In the genomic region with DNA sequence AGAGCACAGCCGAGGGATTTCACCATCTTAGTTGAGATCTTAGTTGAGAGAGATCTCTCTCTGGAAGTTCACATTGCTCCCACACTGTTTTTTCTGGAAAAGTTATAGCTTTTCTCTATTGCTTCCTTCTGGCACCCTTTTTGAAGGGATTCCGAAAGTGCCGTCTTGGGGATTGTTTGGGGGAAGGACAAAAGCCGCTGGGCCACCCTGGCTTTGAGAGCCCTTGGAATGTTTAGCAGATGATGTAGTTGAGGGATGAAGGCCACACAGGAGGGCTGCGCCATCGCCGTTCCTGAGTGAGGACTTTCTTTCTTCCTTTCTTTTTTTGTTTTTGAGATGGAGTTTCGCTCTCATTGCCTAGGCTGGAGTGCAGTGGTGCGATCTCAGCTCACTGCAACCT, we compare ENCODE assay signal across 10 cellular contexts. TPM values are rescaled to one million over a fixed set of nuclear protein-coding genes. Genes with fewer than 3 reads are reported as not detected.
DNase-seq lines count a peak whose midpoint lies in the region; ATAC-seq, FAIRE-seq and TF ChIP-seq lines count a peak whose summit lies in the region.
"Had no signal": no experiment of that assay in that cellular context is flagged by ENCODE, and none has a peak within 500 bp of the region (broad histone marks: within the 10 kb centered on the region; RNA-seq: fewer than 3 reads in every experiment).

No MANE protein-coding gene starts in this region.

- H3K36me3 Mint-ChIP-seq in CD4-positive, alpha-beta memory T cell = peaks cover 22 to 24% of the 10 kb centered on the region in 2 donors
- H3K36me3 Mint-ChIP-seq in activated CD4-positive, alpha-beta memory T cell treated with anti-CD3 and anti-CD28 coated beads, Interleukin-2, amount 10 ng/mL, durations not matched to agents 7 days and 5 days (ENCODE audit: low read depth) = peaks cover 74% of the 10 kb centered on the region

- peak overlapping the region; percentile 55 for H3K27ac ChIP-seq in CD4-positive, alpha-beta memory T cell (ENCODE audit: low read depth, low read length)
- H3K27ac ChIP-seq in right cardiac atrium (ENCODE audit: low read length) (peak overlapping the region; percentile 20), skin epidermis (peak overlapping the region in 20 of 21 experiments; percentile 12 to 84 (median 74))
- H3K27ac ChIP-seq: ovary had no signal

- CTCF ChIA-PET in CD4-positive, alpha-beta memory T cell (lab: Charles Lee; ENCODE audit: partially characterized antibody) = interaction anchor here (0.8 to 8.4 kb wide), 7 partner anchors 15 to 51 kb away, joined by 3 to 67 read pairs (median 4); a partner anchor contains a TSS
- CTCF ChIA-PET in activated CD4-positive, alpha-beta memory T cell treated with anti-CD3 and anti-CD28 coated beads, Interleukin-2, amount 10 ng/mL, durations not matched to agents 7 days and 5 days (lab: Charles Lee) = interaction anchor here (1.9 to 4.3 kb wide), 4 partner anchors 15 to 51 kb away, joined by 5 to 30 read pairs (median 11); no protein-coding TSS in a partner anchor

- peak overlapping the region in 7 of 8 donors; percentile 51 to 84 (median 72) for H3K4me3 Mint-ChIP-seq in CD4-positive, alpha-beta memory T cell
- H3K4me3 Mint-ChIP-seq in activated CD4-positive, alpha-beta memory T cell treated with anti-CD3 and anti-CD28 coated beads, Interleukin-2, amount 10 ng/mL, durations not matched to agents 7 days and 5 days = peak overlapping the region; percentile 10

- H3K4me1 ChIP-seq in CD4-positive, alpha-beta memory T cell (ENCODE audit: insufficient read depth, low read length) = peaks cover 100% of the 10 kb centered on the region
- H3K4me1 ChIP-seq in right cardiac atrium (ENCODE audit: control insufficient read depth, insufficient read depth, low read length) = peaks cover 53% of the 10 kb centered on the region

- no peak for TF ChIP-seq POLR2A in GM12892 (IDR thresholded peaks at IDR 0.05; ENCODE audit: low read depth, low read length)

- DNase-seq in CD4-positive, alpha-beta memory T cell = no peak
- no peak for DNase-seq in activated CD4-positive, alpha-beta memory T cell treated with anti-CD3 and anti-CD28 coated beads, Interleukin-2, amount 10 ng/mL, durations not matched to agents 7 days and 5 days
- DNase-seq in right cardiac atrium (peak in 1 of 3 donors; percentile 49), NCI-H1092 treated with DMSO at 0.1 percent for 48 hours (lab: John Stamatoyannopoulos, UW) (no peak), DMS79 (lab: John Stamatoyannopoulos, UW) (no peak), GM12892 (ENCODE audit: insufficient read length) (no peak)

- no peak for ATAC-seq in right cardiac atrium
- ATAC-seq in HG02884 (IDR thresholded peaks at IDR 0.05; ENCODE audit: unreplicated experiment) = no peak

- peaks cover 79 to 100% (median 92%) of the 10 kb centered on the region in 4 donors for H3K4me1 Mint-ChIP-seq in CD4-positive, alpha-beta memory T cell
- peaks cover 99% of the 10 kb centered on the region for H3K4me1 Mint-ChIP-seq in activated CD4-positive, alpha-beta memory T cell treated with anti-CD3 and anti-CD28 coated beads, Interleukin-2, amount 10 ng/mL, durations not matched to agents 7 days and 5 days

- no peak for FAIRE-seq in GM12892 (lab: Jason Lieb, UNC)
- FAIRE-seq: TTC549 had no signal

- H3K27me3 Mint-ChIP-seq in CD4-positive, alpha-beta memory T cell = no peaks in the 10 kb centered on the region
- H3K27me3 Mint-ChIP-seq in activated CD4-positive, alpha-beta memory T cell treated with anti-CD3 and anti-CD28 coated beads, Interleukin-2, amount 10 ng/mL, durations not matched to agents 7 days and 5 days = no peaks in the 10 kb centered on the region

- H3K36me3 ChIP-seq in CD4-positive, alpha-beta memory T cell (ENCODE audit: insufficient read depth, low read length) = no peaks in the 10 kb centered on the region
- H3K36me3 ChIP-seq: ovary had no signal

- no peaks in the 10 kb centered on the region for H3K27me3 ChIP-seq in CD4-positive, alpha-beta memory T cell (ENCODE audit: insufficient read depth, low read length)
- no peaks in the 10 kb centered on the region for H3K27me3 ChIP-seq in right cardiac atrium (ENCODE audit: control insufficient read depth, insufficient read depth)
- H3K27me3 ChIP-seq: ovary had no signal

- H3K27ac Mint-ChIP-seq in CD4-positive, alpha-beta memory T cell = peak overlapping the region; percentile 87 to 97 (median 95)
- H3K27ac Mint-ChIP-seq in activated CD4-positive, alpha-beta memory T cell treated with anti-CD3 and anti-CD28 coated beads, Interleukin-2, amount 10 ng/mL, durations not matched to agents 7 days and 5 days = peak overlapping the region; percentile 96

- intact Hi-C loops in CD4-positive, alpha-beta memory T cell (cut with micrococcal nuclease) = loop anchor here (5.0 kb wide), 2 partner anchors 35 to 50 kb away; no protein-coding TSS in a partner anchor
- intact Hi-C loops in right cardiac atrium (cut with DNase I) = no loop called here

- no peaks in the 10 kb centered on the region for H3K9me3 ChIP-seq in CD4-positive, alpha-beta memory T cell (ENCODE audit: control insufficient read depth in 1 of 2, low read length in 2 of 2)
- no peaks in the 10 kb centered on the region for H3K9me3 ChIP-seq in right cardiac atrium (ENCODE audit: control insufficient read depth, low read length)
- H3K9me3 ChIP-seq: ovary had no signal

- POLR2A ChIA-PET in CD4-positive, alpha-beta memory T cell (lab: Charles Lee; ENCODE audit: partially characterized antibody) = interaction anchor here (3.1 to 15.7 kb wide), 6 partner anchors 8 to 48 kb away, joined by 17 to 469 read pairs (median 22); a partner anchor contains a TSS
- POLR2A ChIA-PET in activated CD4-positive, alpha-beta memory T cell treated with anti-CD3 and anti-CD28 coated beads, Interleukin-2, amount 10 ng/mL, durations not matched to agents 7 days and 5 days (lab: Charles Lee) = interaction anchor here (1.3 to 9.1 kb wide), 9 partner anchors 13 to 49 kb away, joined by 3 to 230 read pairs (median 22); a partner anchor contains a TSS

- no peaks in the 10 kb centered on the region for H3K9me3 Mint-ChIP-seq in CD4-positive, alpha-beta memory T cell
- H3K9me3 Mint-ChIP-seq in activated CD4-positive, alpha-beta memory T cell treated with anti-CD3 and anti-CD28 coated beads, Interleukin-2, amount 10 ng/mL, durations not matched to agents 7 days and 5 days = no peaks in the 10 kb centered on the region

- peak overlapping the region in 1 of 2 donors; percentile 21 for H3K4me3 ChIP-seq in CD4-positive, alpha-beta memory T cell (ENCODE audit: low read length in 2 of 2)
- H3K4me3 ChIP-seq in right cardiac atrium (ENCODE audit: low read length) = no peak overlapping the region
- no peak overlapping the region for H3K4me3 ChIP-seq in skin epidermis
- H3K4me3 ChIP-seq: ovary had no signal

- WGBS in right cardiac atrium = 63% methylated on average over 9 of the region's 9 CpGs

RNA-seq across cellular contexts. Expression of a gene that starts 17.7 kb away (rescaled TPM):
- total RNA-seq in CD4-positive, alpha-beta memory T cell = 10 to 100 TPM; 53.3 to 56.5 TPM
- polyA plus RNA-seq in CD4-positive, alpha-beta memory T cell = 10 to 100 TPM; 10.8 to 62.6 TPM
- total RNA-seq in activated CD4-positive, alpha-beta memory T cell treated with anti-CD3 and anti-CD28 coated beads, Interleukin-2, amount 10 ng/mL, durations not matched to agents 7 days and 5 days = 100 to 1,000 TPM; 126 to 133 TPM
- 10 to 100 TPM; 35.7 to 58.7 (median 50.6) TPM for total RNA-seq in right cardiac atrium
- polyA plus RNA-seq in right cardiac atrium = 12.6 TPM
- 0.30 TPM for polyA plus RNA-seq in GM12892 (2012; ENCODE audit: missing spikeins)

Comparison
In these comparisons a context has a peak if more than half of its experiments do, and no peak if none do; other contexts are left out.
1. H3K27ac ChIP-seq: peak in every context shown above with its lines; median percentile 74 in skin epidermis; 55 in CD4-positive, alpha-beta memory T cell; 20 in right cardiac atrium.